1 cellular context compared by ENCODE assay signal in genomic region chr4:3463556-3464348, GRCh38.
TF ChIP-seq lines count a peak whose summit lies in the region.

No MANE protein-coding gene starts in this region.

TF ChIP-seq in A549, 52 proteins besides CTCF, POLR2A, EP300 and RAD21 (continued from another document):
- TF ChIP-seq, protein P1, sequence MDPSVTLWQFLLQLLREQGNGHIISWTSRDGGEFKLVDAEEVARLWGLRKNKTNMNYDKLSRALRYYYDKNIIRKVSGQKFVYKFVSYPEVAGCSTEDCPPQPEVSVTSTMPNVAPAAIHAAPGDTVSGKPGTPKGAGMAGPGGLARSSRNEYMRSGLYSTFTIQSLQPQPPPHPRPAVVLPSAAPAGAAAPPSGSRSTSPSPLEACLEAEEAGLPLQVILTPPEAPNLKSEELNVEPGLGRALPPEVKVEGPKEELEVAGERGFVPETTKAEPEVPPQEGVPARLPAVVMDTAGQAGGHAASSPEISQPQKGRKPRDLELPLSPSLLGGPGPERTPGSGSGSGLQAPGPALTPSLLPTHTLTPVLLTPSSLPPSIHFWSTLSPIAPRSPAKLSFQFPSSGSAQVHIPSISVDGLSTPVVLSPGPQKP (IDR thresholded peaks at IDR 0.05; ENCODE audit: low read depth, low read length) = no peak
- no peak for TF ChIP-seq HOXB13 (CRISPR knock-in tag; IDR thresholded peaks at IDR 0.05; ENCODE audit: low read depth)
- no peak for TF ChIP-seq CBX2 (IDR thresholded peaks at IDR 0.05; ENCODE audit: borderline replicate concordance, low read depth)
- TF ChIP-seq HOXA7 (CRISPR knock-in tag; IDR thresholded peaks at IDR 0.05) = no peak
- no peak for TF ChIP-seq HEYL (CRISPR knock-in tag; IDR thresholded peaks at IDR 0.05)
- TF ChIP-seq, protein P2, sequence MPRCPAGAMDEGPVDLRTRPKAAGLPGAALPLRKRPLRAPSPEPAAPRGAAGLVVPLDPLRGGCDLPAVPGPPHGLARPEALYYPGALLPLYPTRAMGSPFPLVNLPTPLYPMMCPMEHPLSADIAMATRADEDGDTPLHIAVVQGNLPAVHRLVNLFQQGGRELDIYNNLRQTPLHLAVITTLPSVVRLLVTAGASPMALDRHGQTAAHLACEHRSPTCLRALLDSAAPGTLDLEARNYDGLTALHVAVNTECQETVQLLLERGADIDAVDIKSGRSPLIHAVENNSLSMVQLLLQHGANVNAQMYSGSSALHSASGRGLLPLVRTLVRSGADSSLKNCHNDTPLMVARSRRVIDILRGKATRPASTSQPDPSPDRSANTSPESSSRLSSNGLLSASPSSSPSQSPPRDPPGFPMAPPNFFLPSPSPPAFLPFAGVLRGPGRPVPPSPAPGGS (IDR thresholded peaks at IDR 0.05) = no peak
- no peak for TF ChIP-seq ZNF302 (CRISPR knock-in tag; IDR thresholded peaks at IDR 0.05)
- TF ChIP-seq TFCP2L1 (CRISPR knock-in tag; IDR thresholded peaks at IDR 0.05) = no peak
- no peak for TF ChIP-seq REST (IDR thresholded peaks at IDR 0.05)
- TF ChIP-seq SREBF2 (IDR thresholded peaks at IDR 0.05) = no peak
- no peak for TF ChIP-seq POLR2AphosphoS2 (conservative IDR thresholded peaks at IDR 0.05; ENCODE audit: low read length)
- TF ChIP-seq, protein P3, sequence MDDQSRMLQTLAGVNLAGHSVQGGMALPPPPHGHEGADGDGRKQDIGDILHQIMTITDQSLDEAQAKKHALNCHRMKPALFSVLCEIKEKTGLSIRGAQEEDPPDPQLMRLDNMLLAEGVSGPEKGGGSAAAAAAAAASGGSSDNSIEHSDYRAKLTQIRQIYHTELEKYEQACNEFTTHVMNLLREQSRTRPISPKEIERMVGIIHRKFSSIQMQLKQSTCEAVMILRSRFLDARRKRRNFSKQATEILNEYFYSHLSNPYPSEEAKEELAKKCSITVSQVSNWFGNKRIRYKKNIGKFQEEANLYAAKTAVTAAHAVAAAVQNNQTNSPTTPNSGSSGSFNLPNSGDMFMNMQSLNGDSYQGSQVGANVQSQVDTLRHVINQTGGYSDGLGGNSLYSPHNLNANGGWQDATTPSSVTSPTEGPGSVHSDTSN (IDR thresholded peaks at IDR 0.05) = no peak
- no peak for TF ChIP-seq GATA3 (IDR thresholded peaks at IDR 0.05; ENCODE audit: borderline replicate concordance)
- TF ChIP-seq, protein P4, sequence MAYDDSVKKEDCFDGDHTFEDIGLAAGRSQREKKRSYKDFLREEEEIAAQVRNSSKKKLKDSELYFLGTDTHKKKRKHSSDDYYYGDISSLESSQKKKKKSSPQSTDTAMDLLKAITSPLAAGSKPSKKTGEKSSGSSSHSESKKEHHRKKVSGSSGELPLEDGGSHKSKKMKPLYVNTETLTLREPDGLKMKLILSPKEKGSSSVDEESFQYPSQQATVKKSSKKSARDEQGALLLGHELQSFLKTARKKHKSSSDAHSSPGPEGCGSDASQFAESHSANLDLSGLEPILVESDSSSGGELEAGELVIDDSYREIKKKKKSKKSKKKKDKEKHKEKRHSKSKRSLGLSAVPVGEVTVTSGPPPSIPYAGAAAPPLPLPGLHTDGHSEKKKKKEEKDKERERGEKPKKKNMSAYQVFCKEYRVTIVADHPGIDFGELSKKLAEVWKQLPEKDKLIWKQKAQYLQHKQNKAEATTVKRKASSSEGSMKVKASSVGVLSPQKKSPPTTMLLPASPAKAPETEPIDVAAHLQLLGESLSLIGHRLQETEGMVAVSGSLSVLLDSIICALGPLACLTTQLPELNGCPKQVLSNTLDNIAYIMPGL (CRISPR knock-in tag; IDR thresholded peaks at IDR 0.05; ENCODE audit: borderline replicate concordance) = no peak
- no peak for TF ChIP-seq ATOH8 (CRISPR knock-in tag; IDR thresholded peaks at IDR 0.05; ENCODE audit: low read depth)
